Comparison of ENCODE assay signal across 24 cellular contexts in genomic region chr16:30750876-30751465, GRCh38. TPM values are rescaled to one million over a fixed set of nuclear protein-coding genes. Genes with fewer than 3 reads are reported as not detected.
DNase-seq lines count a peak whose midpoint lies in the region; ATAC-seq and TF ChIP-seq lines count a peak whose summit lies in the region.
"Had no signal": no experiment of that assay in that cellular context is flagged by ENCODE, and none has a peak within 500 bp of the region (broad histone marks: within the 10 kb centered on the region; RNA-seq: fewer than 3 reads in every experiment).

No MANE protein-coding gene starts in this region.

- DNase-seq in cardiac septum (ENCODE audit: low spot score) (peak; percentile 41), Right ventricle myocardium superior (no peak), RWPE1 (ENCODE audit: low spot score) (no peak), endothelial cell (ENCODE audit: low spot score) (no peak), sigmoid colon (peak; percentile 64), foreskin fibroblast (no peak)
- DNase-seq: activated CD8-positive, alpha-beta memory T cell treated with anti-CD3 and anti-CD28 coated beads, Interleukin-2, amount 50 U/mL, for 48 hours; activated gamma-delta T cell treated with Interleukin-2 at 50 U/mL for 16 hours; amygdala; EL; mammary epithelial cell; NCI-H1048; NCI-H1930; NCI-H69; stimulated activated CD4-positive, alpha-beta T cell treated with anti-CD3 and anti-CD28 coated beads, Interleukin-12 subunit alpha, Interleukin-12 subunit beta, amount 100 ng/mL, for 4 hours had no signal

- H3K27ac Mint-ChIP-seq in endothelial cell (ENCODE audit: unreplicated experiment): no peak overlapping the region
- H3K27ac Mint-ChIP-seq: stimulated activated naive CD8-positive, alpha-beta T cell treated with anti-CD3 and anti-CD28 coated beads, Interleukin-15, Interleukin-2, amounts not matched to agents 100 ng/mL and 50 ng/mL, for 24 hours had no signal

- no peak overlapping the region for H3K4me3 ChIP-seq in sigmoid colon
- H3K4me3 ChIP-seq in foreskin fibroblast (ENCODE audit: low read depth in 1 of 2, low read length in 2 of 2): no peak overlapping the region
- H3K4me3 ChIP-seq: HAP-1, ovary, right atrium auricular region had no signal

- TF ChIP-seq CTCF in RWPE1 (conservative IDR thresholded peaks at IDR 0.05; ENCODE audit: low read depth): no peak
- no peak for TF ChIP-seq CTCF in endothelial cell (IDR thresholded peaks at IDR 0.05; ENCODE audit: unreplicated experiment)
- TF ChIP-seq CTCF in sigmoid colon (IDR thresholded peaks at IDR 0.05): no peak
- no peak for TF ChIP-seq CTCF in foreskin fibroblast (IDR thresholded peaks at IDR 0.05; ENCODE audit: low read depth, low read length)

- no peaks in the 10 kb centered on the region for H3K9me3 ChIP-seq in sigmoid colon
- H3K9me3 ChIP-seq: BLaER1 treated with 17β-estradiol and CSF1 and Interleukin-3, amounts not matched to agents 10 nM and 100 nM; HAP-1; ovary; right atrium auricular region had no signal

- intact Hi-C loops in cardiac septum (cut with DNase I): no loop called here
- intact Hi-C loops in Right ventricle myocardium superior (cut with DNase I): no loop called here
- intact Hi-C loops in sigmoid colon (cut with DNase I): no loop called here

- 94% methylated on average over 20 of the region's 20 CpGs for WGBS in sigmoid colon, 2 donors

- peaks cover 0 to 27% (median 15%) of the 10 kb centered on the region in 4 donors for H3K4me1 ChIP-seq in sigmoid colon

- H3K27me3 Mint-ChIP-seq in endothelial cell (ENCODE audit: unreplicated experiment): peaks cover 5% of the 10 kb centered on the region
- H3K27me3 Mint-ChIP-seq: stimulated activated naive CD8-positive, alpha-beta T cell treated with anti-CD3 and anti-CD28 coated beads, Interleukin-15, Interleukin-2, amounts not matched to agents 100 ng/mL and 50 ng/mL, for 24 hours had no signal

- H3K27ac ChIP-seq in RWPE1 (peak overlapping the region; percentile 21; the same call in 1 of the 2 replicates), sigmoid colon (no peak overlapping the region)
- H3K27ac ChIP-seq: BLaER1 treated with 17β-estradiol and CSF1 and Interleukin-3, amounts not matched to agents 10 nM and 100 nM; HL-60; ovary; right atrium auricular region had no signal

- peak overlapping the region; percentile 60 for H3K4me3 Mint-ChIP-seq in endothelial cell (ENCODE audit: unreplicated experiment)
- H3K4me3 Mint-ChIP-seq: stimulated activated naive CD8-positive, alpha-beta T cell treated with anti-CD3 and anti-CD28 coated beads, Interleukin-15, Interleukin-2, amounts not matched to agents 100 ng/mL and 50 ng/mL, for 24 hours had no signal

- peaks cover 12% of the 10 kb centered on the region for H3K4me1 Mint-ChIP-seq in endothelial cell (ENCODE audit: unreplicated experiment)

- H3K36me3 ChIP-seq in sigmoid colon: peaks cover 0 to 50% (median 16%) of the 10 kb centered on the region in 4 donors
- H3K36me3 ChIP-seq: ovary had no signal

- no peak for TF ChIP-seq POLR2A in sigmoid colon (IDR thresholded peaks at IDR 0.05)

- H3K9me3 Mint-ChIP-seq in endothelial cell (ENCODE audit: unreplicated experiment): no peaks in the 10 kb centered on the region
- H3K9me3 Mint-ChIP-seq: stimulated activated naive CD8-positive, alpha-beta T cell treated with anti-CD3 and anti-CD28 coated beads, Interleukin-15, Interleukin-2, amounts not matched to agents 100 ng/mL and 50 ng/mL, for 24 hours; T-helper 1 cell treated with Interleukin-12 subunit alpha and Interleukin-12 subunit beta and Interleukin-4 antibody, amounts not matched to agents 30 μg/mL and 1 μg/mL, for 36 hours had no signal

- H3K27me3 ChIP-seq in sigmoid colon: no peaks in the 10 kb centered on the region
- H3K27me3 ChIP-seq: BLaER1 treated with 17β-estradiol and CSF1 and Interleukin-3, amounts not matched to agents 10 nM and 100 nM; ovary; right atrium auricular region had no signal

- POLR2A ChIA-PET in RWPE1 (lab: Yijun Ruan, JAX; ENCODE audit: low non-redundant PET): no interaction called here

- ATAC-seq in Right ventricle myocardium superior (ENCODE audit: poor library complexity): no peak
- ATAC-seq in HG03457 (IDR thresholded peaks at IDR 0.05; ENCODE audit: unreplicated experiment): no peak
- ATAC-seq in HG03175 (IDR thresholded peaks at IDR 0.05; ENCODE audit: unreplicated experiment): no peak

- no peak for TF ChIP-seq EP300 in sigmoid colon (IDR thresholded peaks at IDR 0.05)

- H3K36me3 Mint-ChIP-seq in endothelial cell (ENCODE audit: low read depth, unreplicated experiment): peaks cover 33% of the 10 kb centered on the region

- CTCF ChIA-PET in RWPE1 (lab: Yijun Ruan, JAX): no interaction called here

RNA-seq across cellular contexts. Expression of gene PHKG2, which starts 2.7 kb away (rescaled TPM):
- 13.2 TPM for total RNA-seq in cardiac septum
- 13.4 TPM for total RNA-seq in Right ventricle myocardium superior
- 27.5 TPM for total RNA-seq in endothelial cell (ENCODE audit: unreplicated experiment)
- total RNA-seq in sigmoid colon: 10 to 100 TPM; 20.1 to 28.5 (median 23.7) TPM
- 10 to 100 TPM; 19.2 to 45.0 (median 23.8) TPM for polyA plus RNA-seq in sigmoid colon

RNA-seq across cellular contexts. Expression of gene CFAP119, which starts 10.9 kb away (rescaled TPM):
- total RNA-seq in cardiac septum: 1.0 TPM
- 0.46 TPM for total RNA-seq in Right ventricle myocardium superior
- 5.2 TPM for total RNA-seq in endothelial cell (ENCODE audit: unreplicated experiment)
- total RNA-seq in sigmoid colon: 1 to 10 TPM in 3 of 4 donors, under 1 TPM in 1; 0.82 to 2.8 (median 1.7) TPM
- 10 to 100 TPM in 1 of 3 donors, 1 to 10 TPM in 1, not detected in 1; 3.7 to 11.9 TPM for polyA plus RNA-seq in sigmoid colon

RNA-seq across cellular contexts. Expression of gene RNF40, which starts 11.2 kb away (rescaled TPM):
- 47.9 TPM for total RNA-seq in cardiac septum
- total RNA-seq in Right ventricle myocardium superior: 29.4 TPM
- 108 TPM for total RNA-seq in endothelial cell (ENCODE audit: unreplicated experiment)
- total RNA-seq in sigmoid colon: 10 to 100 TPM; 48.1 to 53.9 (median 49.6) TPM
- polyA plus RNA-seq in sigmoid colon: 10 to 100 TPM; 34.8 to 79.3 (median 48.6) TPM

RNA-seq across cellular contexts. Expression of gene ZNF629, which starts 36.0 kb away (rescaled TPM):
- total RNA-seq in cardiac septum (22.7 TPM), Right ventricle myocardium superior (16.5 TPM), endothelial cell (ENCODE audit: unreplicated experiment) (29.7 TPM), sigmoid colon (10 to 100 TPM in 2 of 4 donors, 1 to 10 TPM in 2; 8.4 to 12.1 (median 10.3) TPM)
- polyA plus RNA-seq in sigmoid colon: 1 to 10 TPM; 3.0 to 6.9 (median 3.5) TPM

RNA-seq across cellular contexts. Expression of gene SRCAP, which starts 52.0 kb away (rescaled TPM):
- total RNA-seq in cardiac septum (47.8 TPM), Right ventricle myocardium superior (36.7 TPM), endothelial cell (ENCODE audit: unreplicated experiment) (62.2 TPM), sigmoid colon (10 to 100 TPM; 13.2 to 39.1 (median 23.4) TPM)
- polyA plus RNA-seq in sigmoid colon: 10 to 100 TPM in 1 of 3 donors, 1 to 10 TPM in 2; 2.4 to 37.3 (median 9.0) TPM

Comparison
In these comparisons a context has a peak if more than half of its experiments do, and no peak if none do; other contexts are left out.
1. DNase-seq: peak in cardiac septum (single experiment) and sigmoid colon (single experiment); none in Right ventricle myocardium superior (single experiment), RWPE1 (single experiment), endothelial cell (single experiment) and foreskin fibroblast (0 of 2).